In the genomic region with DNA sequence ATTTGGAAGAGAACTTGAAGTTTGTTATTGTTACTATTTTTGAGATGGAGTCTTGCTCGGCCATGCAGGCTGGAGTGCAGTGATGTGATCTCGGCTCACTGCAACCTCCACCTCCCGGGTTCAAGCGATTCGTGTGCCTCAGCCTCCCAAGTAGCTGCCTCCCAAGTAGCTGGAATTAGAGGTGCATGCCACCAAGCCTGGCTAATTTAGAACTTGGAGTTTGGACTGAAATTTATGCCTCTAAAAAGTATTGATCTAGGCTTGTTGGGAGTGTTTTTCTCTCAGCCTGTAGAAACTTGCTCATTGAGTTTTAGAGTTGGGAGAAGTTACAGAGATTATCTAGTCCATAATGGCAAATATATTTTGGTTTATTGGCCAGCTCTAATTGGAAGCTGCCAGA, we compare ENCODE assay signal across 19 cellular contexts. TPM values are rescaled to one million over a fixed set of nuclear protein-coding genes. Genes with fewer than 3 reads are reported as not detected.
DNase-seq lines count a peak whose midpoint lies in the region; ATAC-seq and TF ChIP-seq lines count a peak whose summit lies in the region.
"Had no signal": no experiment of that assay in that cellular context is flagged by ENCODE, and none has a peak within 500 bp of the region (broad histone marks: within the 10 kb centered on the region; RNA-seq: fewer than 3 reads in every experiment).

No MANE protein-coding gene starts in this region.

- ATAC-seq in GM23338 = no peak
- ATAC-seq in T-cell (replicated peaks in 1 of 4) = no peak
- ATAC-seq in HG02759 (IDR thresholded peaks at IDR 0.05; ENCODE audit: unreplicated experiment) = no peak
- ATAC-seq: left ventricle myocardium superior; stimulated activated naive CD8-positive, alpha-beta T cell treated with anti-CD3 and anti-CD28 coated beads, Interleukin-15, Interleukin-2, amounts not matched to agents 100 U/mL and 50 U/mL, for 24 hours had no signal

- H3K9me3 Mint-ChIP-seq in GM23338 = no peaks in the 10 kb centered on the region
- no peaks in the 10 kb centered on the region for H3K9me3 Mint-ChIP-seq in T-cell

- H3K4me2 ChIP-seq in GM23338 (no peak overlapping the region), hepatocyte (peak overlapping the region; percentile 8)

- 96% methylated on average over 5 of the region's 5 CpGs for WGBS in hepatocyte (ENCODE audit: low lambda C conversion rate, missing lambda C conversion rate)

- H3K9me2 ChIP-seq in GM23338 (ENCODE audit: insufficient read depth) (no peaks in the 10 kb centered on the region), hepatocyte (replicated peaks; ENCODE audit: insufficient read depth) (no peaks in the 10 kb centered on the region)

- H3K36me3 Mint-ChIP-seq in GM23338 (ENCODE audit: low read depth) (peaks cover 41% of the 10 kb centered on the region), T-cell (peaks cover 31% of the 10 kb centered on the region)

- H3K36me3 ChIP-seq in GM23338 (ENCODE audit: insufficient read depth) (peaks cover 11% of the 10 kb centered on the region), SK-N-MC (ENCODE audit: insufficient read depth, low read length) (peaks cover 45% of the 10 kb centered on the region), hepatocyte (replicated peaks; ENCODE audit: insufficient read depth, low read depth) (no peaks in the 10 kb centered on the region), neutrophil (peaks cover 30% of the 10 kb centered on the region)

- CTCF ChIA-PET in T-cell (lab: Charles Lee) = interaction anchor here in 1 of 2 donors (1.5 kb wide), 1 partner anchor 55 kb away, joined by 4 read pairs; no protein-coding TSS in a partner anchor

- H3K4me1 Mint-ChIP-seq in GM23338 = peaks cover 17% of the 10 kb centered on the region
- peaks cover 47 to 62% (median 60%) of the 10 kb centered on the region in 3 donors for H3K4me1 Mint-ChIP-seq in T-cell

- H3K4me1 ChIP-seq in GM23338 (ENCODE audit: insufficient read depth) (peaks cover 22% of the 10 kb centered on the region), hepatocyte (ENCODE audit: insufficient read depth) (peaks cover 34% of the 10 kb centered on the region), neutrophil (ENCODE audit: control insufficient read depth in 1 of 2, insufficient read depth in 1 of 2, low read depth in 1 of 2, low read length in 1 of 2) (peaks cover 36 to 37% of the 10 kb centered on the region in 2 experiments)

- H3F3A ChIP-seq in GM23338 (replicated peaks; ENCODE audit: low read depth) = 0 out of 2 replicates have a peak, but pooled peaks cover 3% of the 10 kb centered on the region

- POLR2A ChIA-PET in T-cell (lab: Charles Lee) = no interaction called here

- DNase-seq in GM23338 (ENCODE audit: low spot score) (no peak), SK-N-MC (ENCODE audit: low read depth, low spot score) (no peak), hepatocyte (ENCODE audit: low spot score) (no peak), NCI-H2081 (lab: John Stamatoyannopoulos, UW) (no peak), T-cell (no peak), KBM-7 (no peak)
- DNase-seq: activated CD4-positive, alpha-beta T cell treated with anti-CD3 and anti-CD28 coated beads for 48 hours; activated CD8-positive, alpha-beta memory T cell treated with anti-CD3 and anti-CD28 coated beads, Interleukin-2, amount 50 U/mL, for 48 hours; activated naive CD4-positive, alpha-beta T cell; AML-193; glutamatergic neuron; left ventricle myocardium superior; NCI-H1930; sigmoid colon; stimulated activated naive CD8-positive, alpha-beta T cell treated with anti-CD3 and anti-CD28 coated beads, Interleukin-15, Interleukin-2, amounts not matched to agents 100 U/mL and 50 U/mL, for 24 hours had no signal

- H3K9me3 ChIP-seq in SK-N-MC (ENCODE audit: low read depth, low read length) (no peaks in the 10 kb centered on the region), hepatocyte (ENCODE audit: low read depth) (no peaks in the 10 kb centered on the region), neutrophil (no peaks in the 10 kb centered on the region)
- H3K9me3 ChIP-seq: sigmoid colon, tibial nerve had no signal

- H3K4me3 ChIP-seq in GM23338 (no peak overlapping the region), SK-N-MC (no peak overlapping the region), hepatocyte (no peak overlapping the region), neutrophil (ENCODE audit: low read depth in 1 of 2, low read length in 1 of 2) (no peak overlapping the region)
- H3K4me3 ChIP-seq: sigmoid colon, tibial nerve had no signal

- H3K27ac ChIP-seq in GM23338 (ENCODE audit: low read depth) = 0 out of 2 replicates have a peak overlapping the region, but pooled peaks have one; percentile 59
- H3K27ac ChIP-seq in SK-N-MC = peak overlapping the region; percentile 49; the same call in 1 of the 2 replicates
- H3K27ac ChIP-seq in hepatocyte = no peak overlapping the region
- peak overlapping the region; percentile 88 for H3K27ac ChIP-seq in neutrophil
- H3K27ac ChIP-seq: HL-60, sigmoid colon had no signal

- H3K9ac ChIP-seq in SK-N-MC (ENCODE audit: insufficient read length) = no peak overlapping the region

- H3K4me3 Mint-ChIP-seq in GM23338 (no peak overlapping the region), T-cell (peak overlapping the region in 1 of 3 donors; percentile 84)

- no peak overlapping the region; the same call in 1 of the 2 replicates for H3K27ac Mint-ChIP-seq in GM23338
- H3K27ac Mint-ChIP-seq in T-cell = peak overlapping the region in 1 of 2 donors; percentile 69

- TF ChIP-seq CTCF in GM23338 (conservative IDR thresholded peaks at IDR 0.05; ENCODE audit: low read depth in 2 of 2) = no peak
- TF ChIP-seq CTCF in hepatocyte (IDR thresholded peaks at IDR 0.05; ENCODE audit: poor library complexity) = no peak
- TF ChIP-seq CTCF in neutrophil (IDR thresholded peaks at IDR 0.05) = no peak

- peaks cover 10% of the 10 kb centered on the region for H3K27me3 Mint-ChIP-seq in GM23338 (ENCODE audit: insufficient read depth, low read depth, poor library complexity)
- H3K27me3 Mint-ChIP-seq in T-cell = no peaks in the 10 kb centered on the region

- H3K27me3 ChIP-seq in GM23338 (ENCODE audit: insufficient read depth) (no peaks in the 10 kb centered on the region), hepatocyte (no peaks in the 10 kb centered on the region), neutrophil (no peaks in the 10 kb centered on the region)
- H3K27me3 ChIP-seq: sigmoid colon, tibial nerve had no signal

- peaks cover 44% of the 10 kb centered on the region for H4K20me1 ChIP-seq in GM23338 (replicated peaks; ENCODE audit: insufficient read depth)
- H4K20me1 ChIP-seq in hepatocyte (ENCODE audit: insufficient read depth, poor library complexity, severe bottlenecking) = peaks cover 63% of the 10 kb centered on the region

- H2AFZ ChIP-seq in GM23338 (no peak overlapping the region), hepatocyte (no peak overlapping the region)

- H3K79me2 ChIP-seq in GM23338 (replicated peaks; ENCODE audit: insufficient read depth) = peaks cover 76% of the 10 kb centered on the region
- peaks cover 84% of the 10 kb centered on the region for H3K79me2 ChIP-seq in hepatocyte

- in situ Hi-C loops in KBM-7 (cut with MboI; ENCODE audit: low pct_unique_long_range_greater_than_20kb, low sequenced_read_pairs) = no loop called here

TF ChIP-seq in GM23338, 12 proteins besides CTCF, POLR2A, EP300 and RAD21 (continues in another document):
- no peak for TF ChIP-seq EZH2phosphoT487 (IDR thresholded peaks at IDR 0.05; ENCODE audit: unreplicated experiment)
- TF ChIP-seq POLR2AphosphoS5 (IDR thresholded peaks at IDR 0.05; ENCODE audit: low read depth) = no peak
- TF ChIP-seq CREB1 (CRISPR knock-in tag; IDR thresholded peaks at IDR 0.05; ENCODE audit: low read depth) = no peak
- TF ChIP-seq ZNF331 (CRISPR knock-in tag; IDR thresholded peaks at IDR 0.05; ENCODE audit: low read depth) = no peak
- no peak for TF ChIP-seq JUNB (IDR thresholded peaks at IDR 0.05; ENCODE audit: unreplicated experiment)

RNA-seq across cellular contexts. Expression of a gene that starts 4.1 kb away (rescaled TPM):
- 24.9 and 31.6 TPM in 2 replicates for total RNA-seq in GM23338 (2014; rRNA removed; shearing (Covaris generic))
- 16.1 and 16.4 TPM in 2 replicates for polyA plus RNA-seq in GM23338 (2016; fragmentation: Nextera tagmentation; extraction: Ambion mirVana)
- total RNA-seq in hepatocyte = 55.6 and 61.2 TPM in 2 replicates
- polyA plus RNA-seq in hepatocyte = 18.2 and 22.1 TPM in 2 replicates
- total RNA-seq in T-cell = 10 to 100 TPM; 50.5 to 63.6 (median 53.3) TPM
